21 cellular contexts compared by ENCODE assay signal in genomic region chr20:51482836-51483235, GRCh38. TPM values are rescaled to one million over a fixed set of nuclear protein-coding genes. Genes with fewer than 3 reads are reported as not detected.
A peak's percentile ranks its signal among the peaks of the same experiment; 100 is the strongest.
DNase-seq lines count a peak whose midpoint lies in the region; ATAC-seq lines count a peak whose summit lies in the region.
"Had no signal": no experiment of that assay in that cellular context is flagged by ENCODE, and none has a peak within 500 bp of the region (broad histone marks: within the 10 kb centered on the region; RNA-seq: fewer than 3 reads in every experiment).

No MANE protein-coding gene starts in this region.

- H3K4me1 Mint-ChIP-seq in activated CD4-positive, alpha-beta T cell treated with anti-CD3 and anti-CD28 coated beads, Interleukin-2, amount 10 ng/mL, durations not matched to agents 7 days and 5 days = peaks cover 91% of the 10 kb centered on the region
- peaks cover 87% of the 10 kb centered on the region for H3K4me1 Mint-ChIP-seq in activated CD4-positive, alpha-beta memory T cell treated with anti-CD3 and anti-CD28 coated beads, Interleukin-2, amount 10 ng/mL, durations not matched to agents 7 days and 5 days
- H3K4me1 Mint-ChIP-seq in effector memory CD8-positive, alpha-beta T cell (ENCODE audit: low read depth in 2 of 2) = peaks cover 68 to 81% of the 10 kb centered on the region in 2 donors
- peaks cover 86% of the 10 kb centered on the region for H3K4me1 Mint-ChIP-seq in stimulated activated memory B cell treated with anti-CD40 and anti-IgM and Interleukin-4, amounts not matched to agents 10 μg/mL and 1 μg/mL and 100 μg/mL, for 72 hours

- ATAC-seq in effector memory CD8-positive, alpha-beta T cell (replicated peaks) = no peak
- ATAC-seq in stimulated activated memory B cell treated with anti-CD40 and anti-IgM and Interleukin-4, amounts not matched to agents 10 μg/mL and 1 μg/mL and 100 μg/mL, for 72 hours = no peak
- no peak for ATAC-seq in HG02571 (IDR thresholded peaks at IDR 0.05; ENCODE audit: unreplicated experiment)
- ATAC-seq: right lobe of liver had no signal

- H3K9me3 Mint-ChIP-seq in activated CD4-positive, alpha-beta T cell treated with anti-CD3 and anti-CD28 coated beads, Interleukin-2, amount 10 ng/mL, durations not matched to agents 7 days and 5 days = peaks cover 7% of the 10 kb centered on the region
- no peaks in the 10 kb centered on the region for H3K9me3 Mint-ChIP-seq in activated CD4-positive, alpha-beta memory T cell treated with anti-CD3 and anti-CD28 coated beads, Interleukin-2, amount 10 ng/mL, durations not matched to agents 7 days and 5 days
- no peaks in the 10 kb centered on the region for H3K9me3 Mint-ChIP-seq in effector memory CD8-positive, alpha-beta T cell
- no peaks in the 10 kb centered on the region for H3K9me3 Mint-ChIP-seq in stimulated activated memory B cell treated with anti-CD40 and anti-IgM and Interleukin-4, amounts not matched to agents 10 μg/mL and 1 μg/mL and 100 μg/mL, for 72 hours
- H3K9me3 Mint-ChIP-seq: activated naive CD4-positive, alpha-beta T cell treated with anti-CD3 and anti-CD28 coated beads, Interleukin-2, amount 10 ng/mL, durations not matched to agents 7 days and 5 days had no signal

- no peaks in the 10 kb centered on the region for H3K27me3 Mint-ChIP-seq in activated CD4-positive, alpha-beta T cell treated with anti-CD3 and anti-CD28 coated beads, Interleukin-2, amount 10 ng/mL, durations not matched to agents 7 days and 5 days
- no peaks in the 10 kb centered on the region for H3K27me3 Mint-ChIP-seq in activated CD4-positive, alpha-beta memory T cell treated with anti-CD3 and anti-CD28 coated beads, Interleukin-2, amount 10 ng/mL, durations not matched to agents 7 days and 5 days
- no peaks in the 10 kb centered on the region for H3K27me3 Mint-ChIP-seq in effector memory CD8-positive, alpha-beta T cell
- no peaks in the 10 kb centered on the region for H3K27me3 Mint-ChIP-seq in stimulated activated memory B cell treated with anti-CD40 and anti-IgM and Interleukin-4, amounts not matched to agents 10 μg/mL and 1 μg/mL and 100 μg/mL, for 72 hours
- H3K27me3 Mint-ChIP-seq: activated naive CD4-positive, alpha-beta T cell treated with anti-CD3 and anti-CD28 coated beads, Interleukin-2, amount 10 ng/mL, durations not matched to agents 7 days and 5 days had no signal

- H3K36me3 Mint-ChIP-seq in activated CD4-positive, alpha-beta T cell treated with anti-CD3 and anti-CD28 coated beads, Interleukin-2, amount 10 ng/mL, durations not matched to agents 7 days and 5 days (ENCODE audit: low read depth) = peaks cover 75% of the 10 kb centered on the region
- peaks cover 83% of the 10 kb centered on the region for H3K36me3 Mint-ChIP-seq in activated CD4-positive, alpha-beta memory T cell treated with anti-CD3 and anti-CD28 coated beads, Interleukin-2, amount 10 ng/mL, durations not matched to agents 7 days and 5 days (ENCODE audit: low read depth)
- H3K36me3 Mint-ChIP-seq in effector memory CD8-positive, alpha-beta T cell (ENCODE audit: insufficient read depth) = peaks cover 38% of the 10 kb centered on the region
- peaks cover 59% of the 10 kb centered on the region for H3K36me3 Mint-ChIP-seq in stimulated activated memory B cell treated with anti-CD40 and anti-IgM and Interleukin-4, amounts not matched to agents 10 μg/mL and 1 μg/mL and 100 μg/mL, for 72 hours
- H3K36me3 Mint-ChIP-seq: neural progenitor cell had no signal

- H3K4me3 Mint-ChIP-seq in activated CD4-positive, alpha-beta T cell treated with anti-CD3 and anti-CD28 coated beads, Interleukin-2, amount 10 ng/mL, durations not matched to agents 7 days and 5 days = no peak overlapping the region
- H3K4me3 Mint-ChIP-seq in activated CD4-positive, alpha-beta memory T cell treated with anti-CD3 and anti-CD28 coated beads, Interleukin-2, amount 10 ng/mL, durations not matched to agents 7 days and 5 days = no peak overlapping the region
- peak overlapping the region in 1 of 2 donors; percentile 76 for H3K4me3 Mint-ChIP-seq in effector memory CD8-positive, alpha-beta T cell
- H3K4me3 Mint-ChIP-seq in stimulated activated memory B cell treated with anti-CD40 and anti-IgM and Interleukin-4, amounts not matched to agents 10 μg/mL and 1 μg/mL and 100 μg/mL, for 72 hours = no peak overlapping the region
- H3K4me3 Mint-ChIP-seq: activated naive CD4-positive, alpha-beta T cell treated with anti-CD3 and anti-CD28 coated beads, Interleukin-2, amount 10 ng/mL, durations not matched to agents 7 days and 5 days; neural progenitor cell had no signal

- POLR2A ChIA-PET in activated CD4-positive, alpha-beta T cell treated with anti-CD3 and anti-CD28 coated beads, Interleukin-2, amount 10 ng/mL, durations not matched to agents 7 days and 5 days (lab: Charles Lee) = interaction anchor here (0.6 kb wide), 1 partner anchor 52 kb away, joined by 3 read pairs; no protein-coding TSS in a partner anchor
- POLR2A ChIA-PET in activated CD4-positive, alpha-beta memory T cell treated with anti-CD3 and anti-CD28 coated beads, Interleukin-2, amount 10 ng/mL, durations not matched to agents 7 days and 5 days (lab: Charles Lee) = interaction anchor here (1.8 to 2.1 kb wide), 2 partner anchors 11 to 82 kb away, joined by 4 to 23 read pairs; no protein-coding TSS in a partner anchor

- peak overlapping the region; percentile 0 for H3K27ac Mint-ChIP-seq in activated CD4-positive, alpha-beta T cell treated with anti-CD3 and anti-CD28 coated beads, Interleukin-2, amount 10 ng/mL, durations not matched to agents 7 days and 5 days
- peak overlapping the region; percentile 38 for H3K27ac Mint-ChIP-seq in activated CD4-positive, alpha-beta memory T cell treated with anti-CD3 and anti-CD28 coated beads, Interleukin-2, amount 10 ng/mL, durations not matched to agents 7 days and 5 days
- peak overlapping the region; percentile 94 to 97 for H3K27ac Mint-ChIP-seq in effector memory CD8-positive, alpha-beta T cell
- peak overlapping the region; percentile 93 for H3K27ac Mint-ChIP-seq in stimulated activated memory B cell treated with anti-CD40 and anti-IgM and Interleukin-4, amounts not matched to agents 10 μg/mL and 1 μg/mL and 100 μg/mL, for 72 hours
- H3K27ac Mint-ChIP-seq: neural progenitor cell had no signal

- CTCF ChIA-PET in activated CD4-positive, alpha-beta T cell treated with anti-CD3 and anti-CD28 coated beads, Interleukin-2, amount 10 ng/mL, durations not matched to agents 7 days and 5 days (lab: Charles Lee) = interaction anchor here (1.7 kb wide), 1 partner anchor 22 kb away, joined by 4 read pairs; no protein-coding TSS in a partner anchor
- CTCF ChIA-PET in activated CD4-positive, alpha-beta memory T cell treated with anti-CD3 and anti-CD28 coated beads, Interleukin-2, amount 10 ng/mL, durations not matched to agents 7 days and 5 days (lab: Charles Lee) = interaction anchor here (2.3 kb wide), 1 partner anchor 112 kb away, joined by 12 read pairs; no protein-coding TSS in a partner anchor

- DNase-seq in activated CD4-positive, alpha-beta T cell treated with anti-CD3 and anti-CD28 coated beads, Interleukin-2, amount 10 ng/mL, durations not matched to agents 7 days and 5 days = no peak
- no peak for DNase-seq in activated CD4-positive, alpha-beta T cell treated with anti-CD3 and anti-CD28 coated beads for 48 hours
- no peak for DNase-seq in activated CD4-positive, alpha-beta memory T cell treated with anti-CD3 and anti-CD28 coated beads, Interleukin-2, amount 10 ng/mL, durations not matched to agents 7 days and 5 days
- DNase-seq in effector memory CD8-positive, alpha-beta T cell = no peak
- DNase-seq in NCI-H226 = no peak
- no peak for DNase-seq in activated CD4-positive, CD25-positive, alpha-beta regulatory T cell (lab: John Stamatoyannopoulos, UW)
- DNase-seq: activated CD8-positive, alpha-beta memory T cell treated with anti-CD3 and anti-CD28 coated beads, Interleukin-2, amount 50 U/mL, for 48 hours; activated naive CD4-positive, alpha-beta T cell treated with anti-CD3 and anti-CD28 coated beads, Interleukin-2, amount 10 ng/mL, durations not matched to agents 7 days and 5 days; Caco-2; DMS79 treated with DMSO at 0.1 percent for 48 hours; GM23248; NCI-H1048; NCI-H1694 treated with DMSO at 0.1 percent for 48 hours; NCI-H2171 treated with DMSO at 0.1 percent for 48 hours; NCI-H524 treated with DMSO at 0.1 percent for 48 hours; right lobe of liver; SJCRH30; stomach had no signal

RNA-seq across cellular contexts. Expression of gene NFATC2, which starts 59.7 kb away (rescaled TPM):
- 10 to 100 TPM; 62.0 to 68.8 TPM for total RNA-seq in activated CD4-positive, alpha-beta T cell treated with anti-CD3 and anti-CD28 coated beads, Interleukin-2, amount 10 ng/mL, durations not matched to agents 7 days and 5 days
- total RNA-seq in activated CD4-positive, alpha-beta memory T cell treated with anti-CD3 and anti-CD28 coated beads, Interleukin-2, amount 10 ng/mL, durations not matched to agents 7 days and 5 days = 10 to 100 TPM; 53.3 to 56.9 TPM
- total RNA-seq: SJCRH30 had no signal

Comparison
In these comparisons a context has a peak if more than half of its experiments do, and no peak if none do; other contexts are left out.
1. H3K27ac Mint-ChIP-seq: peak in every context shown above with its lines; median percentile 96 in effector memory CD8-positive, alpha-beta T cell; 93 in stimulated activated memory B cell treated with anti-CD40 and anti-IgM and Interleukin-4, amounts not matched to agents 10 μg/mL and 1 μg/mL and 100 μg/mL, for 72 hours; 38 in activated CD4-positive, alpha-beta memory T cell treated with anti-CD3 and anti-CD28 coated beads, Interleukin-2, amount 10 ng/mL, durations not matched to agents 7 days and 5 days; 0 in activated CD4-positive, alpha-beta T cell treated with anti-CD3 and anti-CD28 coated beads, Interleukin-2, amount 10 ng/mL, durations not matched to agents 7 days and 5 days.